In the genomic region with DNA sequence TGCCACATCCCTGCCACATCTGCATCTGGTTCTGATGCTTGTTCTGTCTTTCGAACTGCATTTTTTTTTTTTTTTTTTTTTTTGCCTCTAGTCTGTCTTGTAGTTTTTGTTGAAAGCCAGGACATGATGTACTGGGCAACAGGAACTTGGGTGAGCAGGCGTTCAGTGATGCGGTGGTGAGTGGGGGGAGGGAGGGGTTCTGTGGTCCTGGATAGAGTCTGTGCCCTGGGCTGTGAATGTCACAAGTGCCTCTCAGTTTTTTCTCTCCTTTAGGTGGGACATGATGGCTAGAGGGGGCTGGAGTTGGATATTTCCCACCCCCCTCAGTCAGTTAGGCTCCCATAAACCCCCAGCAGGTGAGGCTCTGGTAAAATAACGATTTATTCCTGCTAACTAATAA, we compare ENCODE assay signal across 33 cellular contexts. TPM values are rescaled to one million over a fixed set of nuclear protein-coding genes. Genes with fewer than 3 reads are reported as not detected.
"Had no signal": no experiment of that assay in that cellular context is flagged by ENCODE, and none has a peak within 500 bp of the region (broad histone marks: within the 10 kb centered on the region; RNA-seq: fewer than 3 reads in every experiment).

No MANE protein-coding gene starts in this region.

- H3K36me3 ChIP-seq: brain microvascular endothelial cell, SJCRH30, WERI-Rb-1 had no signal

- H3K36me3 Mint-ChIP-seq: activated naive CD8-positive, alpha-beta T cell treated with anti-CD3 and anti-CD28 coated beads for 36 hours had no signal

- DNase-seq: activated CD4-positive, alpha-beta T cell treated with anti-CD3 and anti-CD28 coated beads for 1 hour; activated CD4-positive, alpha-beta T cell treated with anti-CD3 and anti-CD28 coated beads for 48 hours; activated CD4-positive, CD25-positive, alpha-beta regulatory T cell; activated naive CD4-positive, alpha-beta T cell; activated naive CD4-positive, alpha-beta T cell treated with anti-CD3 and anti-CD28 coated beads, Interleukin-2, amount 50 U/mL, for 16 hours; activated naive CD8-positive, alpha-beta T cell treated with anti-CD3 and anti-CD28 coated beads for 36 hours; activated T-cell treated with anti-CD3 and anti-CD28 coated beads, Interleukin-2, amount 50 U/mL, for 24 hours; amniotic stem cell; aorta; brain microvascular endothelial cell; central memory CD4-positive, alpha-beta T cell; NCI-H1105; NCI-H1417 treated with DMSO at 0.1 percent for 48 hours; NCI-H187 treated with DMSO at 0.1 percent for 48 hours; NCI-H2081; NCI-H2171 treated with DMSO at 0.1 percent for 48 hours; NCI-H226; NCI-H446 treated with DMSO at 0.1 percent for 48 hours; NCI-H524 treated with DMSO at 0.1 percent for 48 hours; SHP77; SJCRH30; T1000; WERI-Rb-1 had no signal

- H3K4me1 Mint-ChIP-seq: activated CD4-positive, alpha-beta memory T cell treated with anti-CD3 and anti-CD28 coated beads, Interleukin-2, amount 10 ng/mL, durations not matched to agents 7 days and 5 days; activated naive CD8-positive, alpha-beta T cell treated with anti-CD3 and anti-CD28 coated beads for 36 hours had no signal

- H3K4me1 ChIP-seq: SJCRH30 had no signal

- H3K9me3 ChIP-seq: SJCRH30 had no signal

- H3K9me3 Mint-ChIP-seq: activated CD4-positive, alpha-beta memory T cell treated with anti-CD3 and anti-CD28 coated beads, Interleukin-2, amount 10 ng/mL, durations not matched to agents 7 days and 5 days; activated naive CD8-positive, alpha-beta T cell treated with anti-CD3 and anti-CD28 coated beads for 36 hours; activated T-cell treated with anti-CD3 and anti-CD28 coated beads, Interleukin-2, amount 50 U/mL, for 24 hours; activated T-helper 2 cell treated with anti-CD3 and anti-CD28 coated beads, Interferon-gamma antibody, Interleukin-2, Interleukin-4, amounts not matched to agents 10 μg/mL and 5 μg/mL and 100 μg/mL, durations not matched to agents 14 hours and 24 hours and 36 hours had no signal

- H3K27ac ChIP-seq: brain microvascular endothelial cell, SJCRH30, SK-N-MC, WERI-Rb-1 had no signal

- H3K4me3 ChIP-seq: SJCRH30, SK-N-MC had no signal

- H3K27me3 ChIP-seq: brain microvascular endothelial cell had no signal

- H3K27ac Mint-ChIP-seq: activated CD4-positive, alpha-beta memory T cell treated with anti-CD3 and anti-CD28 coated beads, Interleukin-2, amount 10 ng/mL, durations not matched to agents 7 days and 5 days; activated naive CD8-positive, alpha-beta T cell treated with anti-CD3 and anti-CD28 coated beads for 36 hours; activated T-cell treated with anti-CD3 and anti-CD28 coated beads, Interleukin-2, amount 50 U/mL, for 24 hours; activated T-helper 2 cell treated with anti-CD3 and anti-CD28 coated beads, Interferon-gamma antibody, Interleukin-2, Interleukin-4, amounts not matched to agents 10 μg/mL and 5 μg/mL and 100 μg/mL, durations not matched to agents 14 hours and 24 hours and 36 hours had no signal

- ATAC-seq: Panc1 had no signal

- H3K4me3 Mint-ChIP-seq: activated CD4-positive, alpha-beta memory T cell treated with anti-CD3 and anti-CD28 coated beads, Interleukin-2, amount 10 ng/mL, durations not matched to agents 7 days and 5 days; activated naive CD8-positive, alpha-beta T cell treated with anti-CD3 and anti-CD28 coated beads for 36 hours; activated T-cell treated with anti-CD3 and anti-CD28 coated beads, Interleukin-2, amount 50 U/mL, for 24 hours had no signal

RNA-seq across cellular contexts. Expression of a gene that starts 3.5 kb away (rescaled TPM):
- total RNA-seq: activated CD4-positive, alpha-beta memory T cell treated with anti-CD3 and anti-CD28 coated beads, Interleukin-2, amount 10 ng/mL, durations not matched to agents 7 days and 5 days; activated CD8-positive, alpha-beta memory T cell treated with anti-CD3 and anti-CD28 coated beads for 36 hours; activated naive CD8-positive, alpha-beta T cell treated with anti-CD3 and anti-CD28 coated beads for 36 hours; activated T-helper 2 cell treated with anti-CD3 and anti-CD28 coated beads, Interferon-gamma antibody, Interleukin-2, Interleukin-4, amounts not matched to agents 10 μg/mL and 5 μg/mL and 100 μg/mL, durations not matched to agents 14 hours and 24 hours and 36 hours; cerebellum; M059J; RPMI7951; SJCRH30; T-helper 1 cell treated with Interleukin-12 subunit alpha and Interleukin-12 subunit beta and Interleukin-4 antibody, amounts not matched to agents 30 ng/mL and 1 ng/mL, for 36 hours; T-helper 2 cell treated with Interferon-gamma antibody and Interleukin-4, amounts not matched to agents 100 ng/mL and 5 ng/mL, for 36 hours had no signal

RNA-seq across cellular contexts. Expression of a gene that starts 47.4 kb away (rescaled TPM):
- total RNA-seq: M059J, RPMI7951 had no signal
